In genomic region chr16:48834576-48834975, GRCh38 we compare ENCODE assay signal across 18 cellular contexts.
"Had no signal": no experiment of that assay in that cellular context is flagged by ENCODE, and none has a peak within 500 bp of the region (broad histone marks: within the 10 kb centered on the region; RNA-seq: fewer than 3 reads in every experiment).

No MANE protein-coding gene starts in this region.

- H3K9me3 Mint-ChIP-seq: activated naive CD8-positive, alpha-beta T cell treated with anti-CD3 and anti-CD28 coated beads, Interleukin-2, amount 10 ng/mL, durations not matched to agents 7 days and 5 days; activated T-helper 1 cell treated with anti-CD3 and anti-CD28 coated beads, Interleukin-12 subunit alpha, Interleukin-12 subunit beta, Interleukin-2, Interleukin-4 antibody, amounts not matched to agents 30 ng/mL and 10 ng/mL and 1 ng/mL, durations not matched to agents 14 hours and 24 hours and 36 hours; central memory CD8-positive, alpha-beta T cell; dendritic cell treated with granulocyte-macrophage colony-stimulating factor and Interleukin-4, amounts not matched to agents 40 ng/mL and 50 ng/mL, for 4 days; effector memory CD8-positive, alpha-beta T cell had no signal

- ATAC-seq: activated CD4-positive, CD25-positive, alpha-beta regulatory T cell treated with anti-CD3 and anti-CD28 coated beads, Interleukin-2, amount 50 U/mL, for 24 hours; effector memory CD8-positive, alpha-beta T cell; gastroesophageal sphincter; sciatic nerve; upper lobe of right lung had no signal

- DNase-seq: activated CD4-positive, alpha-beta T cell treated with anti-CD3 and anti-CD28 coated beads, Interleukin-2, amount 50 U/mL, for 1 hour; activated naive CD4-positive, alpha-beta T cell; activated naive CD8-positive, alpha-beta T cell treated with anti-CD3 and anti-CD28 coated beads, Interleukin-2, amount 10 ng/mL, durations not matched to agents 7 days and 5 days; brain microvascular endothelial cell; effector memory CD8-positive, alpha-beta T cell; islet precursor cell; naive B cell; ovary; stimulated activated CD4-positive, alpha-beta T cell treated with anti-CD3 and anti-CD28 coated beads, Interleukin-1b, Interleukin-23, amount 100 ng/mL, for 48 hours; stomach; testis; upper lobe of right lung had no signal

- H3K36me3 Mint-ChIP-seq: activated naive CD8-positive, alpha-beta T cell treated with anti-CD3 and anti-CD28 coated beads, Interleukin-2, amount 10 ng/mL, durations not matched to agents 7 days and 5 days; naive B cell had no signal

- H3K4me3 ChIP-seq: gastroesophageal sphincter, ovary, stomach, testis, upper lobe of right lung had no signal

- H3K4me1 ChIP-seq: gastroesophageal sphincter, stomach, testis, upper lobe of right lung had no signal

- H3K27me3 Mint-ChIP-seq: activated naive CD8-positive, alpha-beta T cell treated with anti-CD3 and anti-CD28 coated beads, Interleukin-2, amount 10 ng/mL, durations not matched to agents 7 days and 5 days; central memory CD8-positive, alpha-beta T cell; dendritic cell treated with granulocyte-macrophage colony-stimulating factor and Interleukin-4, amounts not matched to agents 40 ng/mL and 50 ng/mL, for 4 days; effector memory CD8-positive, alpha-beta T cell had no signal

- H3K36me3 ChIP-seq: brain microvascular endothelial cell, gastroesophageal sphincter, ovary, stomach, upper lobe of right lung had no signal

- H3K27me3 ChIP-seq: brain microvascular endothelial cell, gastroesophageal sphincter, ovary, stomach, testis, upper lobe of right lung had no signal

- H3K27ac ChIP-seq: brain microvascular endothelial cell, gastroesophageal sphincter, ovary, stomach, testis, upper lobe of right lung had no signal

- H3K4me3 Mint-ChIP-seq: activated naive CD8-positive, alpha-beta T cell treated with anti-CD3 and anti-CD28 coated beads, Interleukin-2, amount 10 ng/mL, durations not matched to agents 7 days and 5 days; activated T-helper 1 cell treated with anti-CD3 and anti-CD28 coated beads, Interleukin-12 subunit alpha, Interleukin-12 subunit beta, Interleukin-2, Interleukin-4 antibody, amounts not matched to agents 30 ng/mL and 10 ng/mL and 1 ng/mL, durations not matched to agents 14 hours and 24 hours and 36 hours; central memory CD8-positive, alpha-beta T cell; dendritic cell treated with granulocyte-macrophage colony-stimulating factor and Interleukin-4, amounts not matched to agents 40 ng/mL and 50 ng/mL, for 4 days; effector memory CD8-positive, alpha-beta T cell; naive B cell had no signal

- H3K27ac Mint-ChIP-seq: activated naive CD8-positive, alpha-beta T cell treated with anti-CD3 and anti-CD28 coated beads, Interleukin-2, amount 10 ng/mL, durations not matched to agents 7 days and 5 days; activated T-helper 1 cell treated with anti-CD3 and anti-CD28 coated beads, Interleukin-12 subunit alpha, Interleukin-12 subunit beta, Interleukin-2, Interleukin-4 antibody, amounts not matched to agents 30 ng/mL and 10 ng/mL and 1 ng/mL, durations not matched to agents 14 hours and 24 hours and 36 hours; dendritic cell treated with granulocyte-macrophage colony-stimulating factor and Interleukin-4, amounts not matched to agents 40 ng/mL and 50 ng/mL, for 4 days; effector memory CD8-positive, alpha-beta T cell; naive B cell had no signal

- H3K4me1 Mint-ChIP-seq: activated naive CD8-positive, alpha-beta T cell treated with anti-CD3 and anti-CD28 coated beads, Interleukin-2, amount 10 ng/mL, durations not matched to agents 7 days and 5 days; central memory CD8-positive, alpha-beta T cell; naive B cell had no signal

- H3K9me3 ChIP-seq: gastroesophageal sphincter, ovary, stomach, testis, upper lobe of right lung had no signal
